ENCODE assay signal across 8 cellular contexts in genomic region chr12:3872800-3873636, GRCh38. TPM values are rescaled to one million over a fixed set of nuclear protein-coding genes. Genes with fewer than 3 reads are reported as not detected.
A peak's percentile ranks its signal among the peaks of the same experiment; 100 is the strongest.
DNase-seq lines count a peak whose midpoint lies in the region; TF ChIP-seq lines count a peak whose summit lies in the region.

Gene PARP11, minus strand, starts transcription at chr12:3873399. Its CDS starts 170 bp downstream, at chr12:3873229.

- H2AK5ac ChIP-seq in H9 (ENCODE audit: insufficient read length, low read length), result no peak within 1 kb of the TSS

- peak within 1 kb of the TSS; percentile 70 for H3K9ac ChIP-seq in H9 (ENCODE audit: extremely low read depth, insufficient read length, low read length)
- peak within 1 kb of the TSS; percentile 90 to 93 for H3K9ac ChIP-seq in stomach smooth muscle (ENCODE audit: low read length in 2 of 2)

- H3K27me3 Mint-ChIP-seq in H9 (ENCODE audit: low read depth), result peaks cover 2% of the 10 kb centered on the region
- peaks cover 4% of the 10 kb centered on the region for H3K27me3 Mint-ChIP-seq in neural crest cell (ENCODE audit: low read depth)

- no peak within 1 kb of the TSS for H4K5ac ChIP-seq in H9 (ENCODE audit: insufficient read length, low read depth, low read length)

- H3K4me3 Mint-ChIP-seq in H9 (peak within 1 kb of the TSS; percentile 83 to 95), neural crest cell (peak within 1 kb of the TSS; percentile 98)

- no peak within 1 kb of the TSS for H3T11ph ChIP-seq in H9 (ENCODE audit: low read length)

- H3K4me1 Mint-ChIP-seq in H9 (peaks cover 12 to 16% of the 10 kb centered on the region in 2 experiments), neural crest cell (peaks cover 25% of the 10 kb centered on the region)

- peaks cover 0 to 8% of the 10 kb centered on the region in 2 experiments; a peak in 1 of 5 replicates for H3K9me3 Mint-ChIP-seq in H9
- no peaks in the 10 kb centered on the region for H3K9me3 Mint-ChIP-seq in neural crest cell

- H3K27ac ChIP-seq in H9 (ENCODE audit: insufficient read length, low read depth, low read length) (no peak within 1 kb of the TSS), stomach smooth muscle (ENCODE audit: low read length) (peak within 1 kb of the TSS; percentile 83)

- no peak within 1 kb of the TSS for H4K8ac ChIP-seq in H9 (replicated peaks; ENCODE audit: insufficient read length, low read depth, low read length)

- H3K4me3 ChIP-seq in MG63 (peak within 1 kb of the TSS; percentile 85), stomach smooth muscle (ENCODE audit: low read length in 2 of 2) (peak within 1 kb of the TSS; percentile 82 to 98)

- H2BK120ac ChIP-seq in H9 (ENCODE audit: low read depth, low read length, poor library complexity, severe bottlenecking), result no peak within 1 kb of the TSS

- H3K27me3 ChIP-seq in H9 (ENCODE audit: insufficient read depth, low read length) (no peaks in the 10 kb centered on the region), MG63 (no peaks in the 10 kb centered on the region), stomach smooth muscle (ENCODE audit: control insufficient read depth in 1 of 2, insufficient read depth in 2 of 2, low read length in 2 of 2) (no peaks in the 10 kb centered on the region)

- peak within 1 kb of the TSS; percentile 86 for H3K18ac ChIP-seq in H9 (ENCODE audit: insufficient read length, low read depth, low read length)

- no peaks in the 10 kb centered on the region for H3K23me2 ChIP-seq in H9 (ENCODE audit: insufficient read length, low read depth, low read length, poor library complexity, severe bottlenecking)

- H3K36me3 ChIP-seq in MG63 (no peaks in the 10 kb centered on the region), stomach smooth muscle (ENCODE audit: control insufficient read depth in 2 of 2, insufficient read depth in 2 of 2, low read length in 2 of 2) (no peaks in the 10 kb centered on the region)

- TF ChIP-seq CTCF in H9 (conservative IDR thresholded peaks at IDR 0.05), result no peak
- no peak for TF ChIP-seq CTCF in neural crest cell (conservative IDR thresholded peaks at IDR 0.05)

- no peak within 1 kb of the TSS for H2BK15ac ChIP-seq in H9 (ENCODE audit: low read depth, low read length)

- H3K36me3 Mint-ChIP-seq in H9 (ENCODE audit: insufficient read depth in 1 of 3, low read depth in 3 of 3) (no peaks in the 10 kb centered on the region), neural crest cell (ENCODE audit: low read depth) (no peaks in the 10 kb centered on the region)

- H2BK5ac ChIP-seq in H9 (ENCODE audit: insufficient read length, low read length), result no peak within 1 kb of the TSS

- H3K23ac ChIP-seq in H9 (ENCODE audit: insufficient read length, low read depth, low read length), result no peak within 1 kb of the TSS

- H3K79me2 ChIP-seq in H9 (ENCODE audit: insufficient read depth, low read length), result 0 out of 2 replicates have a peak, but pooled peaks cover 2% of the 10 kb centered on the region

- H2AFZ ChIP-seq in H9 (ENCODE audit: low read length), result peak within 1 kb of the TSS; percentile 94

- peak within 1 kb of the TSS; percentile 76 for H3K4me2 ChIP-seq in H9 (ENCODE audit: insufficient read depth, insufficient read length, low read length)

- H3K27ac Mint-ChIP-seq in H9 (peak within 1 kb of the TSS; percentile 81 to 94 (median 86)), neural crest cell (ENCODE audit: unreplicated experiment) (peak within 1 kb of the TSS; percentile 95)

- H3K9me3 ChIP-seq in H9 (ENCODE audit: control insufficient read depth, low read depth, low read length) (no peaks in the 10 kb centered on the region), MG63 (no peaks in the 10 kb centered on the region), stomach smooth muscle (ENCODE audit: control insufficient read depth in 2 of 2, low read length in 2 of 2) (no peaks in the 10 kb centered on the region)

- H3K4me1 ChIP-seq in H9 (ENCODE audit: insufficient read depth, low read length), result no peaks in the 10 kb centered on the region
- peaks cover 7% of the 10 kb centered on the region for H3K4me1 ChIP-seq in stomach smooth muscle (ENCODE audit: control insufficient read depth, insufficient read depth, low read length)

- no peak within 1 kb of the TSS for H4K91ac ChIP-seq in H9 (ENCODE audit: insufficient read length, low read depth, low read length)

- DNase-seq in ELR (ENCODE audit: low read depth) (peak; percentile 97), H9 (peak; percentile 99), MG63 (peak; percentile 95), SIG-M5 (lab: John Stamatoyannopoulos, UW) (peak; percentile 91), activated gamma-delta T cell (lab: John Stamatoyannopoulos, UW) (peak; percentile 89), fibroblast of the conjunctiva (ENCODE audit: low read depth) (peak; percentile 94), neural crest cell (ENCODE audit: low read depth, low spot score) (peak; percentile 95)

- H3K79me1 ChIP-seq in H9 (ENCODE audit: insufficient read depth, low read depth, low read length, poor library complexity, severe bottlenecking), result peaks cover 7% of the 10 kb centered on the region

- no CpG with 5 or more reads among the region's 55 CpGs for WGBS in H9 (ENCODE audit: extremely low coverage, insufficient read length, low lambda C conversion rate)

- no peak within 1 kb of the TSS for H2BK20ac ChIP-seq in H9 (ENCODE audit: low read depth, low read length, poor library complexity, severe bottlenecking)

- no peaks in the 10 kb centered on the region for H4K20me1 ChIP-seq in H9 (ENCODE audit: control insufficient read depth, insufficient read depth, insufficient read length)

- no peak within 1 kb of the TSS for H3K56ac ChIP-seq in H9 (ENCODE audit: insufficient read length, low read depth, low read length)

- H2BK12ac ChIP-seq in H9 (ENCODE audit: insufficient read length, low read depth, low read length), result no peak within 1 kb of the TSS

- H3K14ac ChIP-seq in H9 (ENCODE audit: insufficient read depth, low read length), result no peak within 1 kb of the TSS

- H3K4ac ChIP-seq in H9 (ENCODE audit: low read depth, low read length), result no peak within 1 kb of the TSS

RNA-seq across cellular contexts. Expression of gene PARP11, which starts in this region (rescaled TPM):
- total RNA-seq in H9 (2021), result 11.3 and 12.7 TPM in 2 replicates
- 2.3 and 3.5 TPM in 2 replicates for total RNA-seq in MG63 (2014; rRNA removed; shearing (Covaris generic); ENCODE audit: low replicate concordance)
- total RNA-seq in neural crest cell, result 17.3 and 18.5 TPM in 2 replicates
